15 cellular contexts compared by ENCODE assay signal in genomic region chr9:126947529-126947928, GRCh38. TPM values are rescaled to one million over a fixed set of nuclear protein-coding genes. Genes with fewer than 3 reads are reported as not detected.
DNase-seq lines count a peak whose midpoint lies in the region; ATAC-seq and TF ChIP-seq lines count a peak whose summit lies in the region.
"Had no signal": no experiment of that assay in that cellular context is flagged by ENCODE, and none has a peak within 500 bp of the region (broad histone marks: within the 10 kb centered on the region; RNA-seq: fewer than 3 reads in every experiment).

No MANE protein-coding gene starts in this region.

- H3K36me3 ChIP-seq in mesendoderm (ENCODE audit: control insufficient read depth, insufficient read depth, low read length) (no peaks in the 10 kb centered on the region), upper lobe of left lung (no peaks in the 10 kb centered on the region)

- H3K27ac ChIP-seq in VCaP (no peak overlapping the region), mesendoderm (ENCODE audit: low read depth, low read length) (no peak overlapping the region), upper lobe of left lung (no peak overlapping the region)

- H3K4me3 ChIP-seq in mesendoderm (ENCODE audit: low read length) (no peak overlapping the region), upper lobe of left lung (no peak overlapping the region)

- no peaks in the 10 kb centered on the region for H3K4me1 Mint-ChIP-seq in activated naive CD4-positive, alpha-beta T cell treated with anti-CD3 and anti-CD28 coated beads, Interleukin-2, amount 10 ng/mL, durations not matched to agents 7 days and 5 days
- H3K4me1 Mint-ChIP-seq in T-helper 2 cell treated with Interferon-gamma antibody and Interleukin-4, amounts not matched to agents 5 μg/mL and 100 μg/mL, for 36 hours (ENCODE audit: low read depth): no peaks in the 10 kb centered on the region
- no peaks in the 10 kb centered on the region for H3K4me1 Mint-ChIP-seq in natural killer cell treated with Interleukin-12 subunit alpha and Interleukin-12 subunit beta and Interleukin-15 and Interleukin-18, amount 100 ng/mL, for 72 hours (ENCODE audit: low read depth in 2 of 2)

- H3K18ac ChIP-seq in mesendoderm (ENCODE audit: low read length): no peak overlapping the region

- H3K79me1 ChIP-seq in mesendoderm (ENCODE audit: low read length): no peaks in the 10 kb centered on the region

- no peak overlapping the region for H2BK15ac ChIP-seq in mesendoderm (replicated peaks; ENCODE audit: low read depth)

- no peak overlapping the region for H4K8ac ChIP-seq in mesendoderm (ENCODE audit: low read depth, low read length)

- H3K4ac ChIP-seq in mesendoderm (ENCODE audit: low read depth, low read length): no peak overlapping the region

- H3K4me3 Mint-ChIP-seq in activated naive CD4-positive, alpha-beta T cell treated with anti-CD3 and anti-CD28 coated beads, Interleukin-2, amount 10 ng/mL, durations not matched to agents 7 days and 5 days: no peak overlapping the region
- H3K4me3 Mint-ChIP-seq in T-helper 2 cell treated with Interferon-gamma antibody and Interleukin-4, amounts not matched to agents 5 μg/mL and 100 μg/mL, for 36 hours: no peak overlapping the region
- no peak overlapping the region for H3K4me3 Mint-ChIP-seq in natural killer cell treated with Interleukin-12 subunit alpha and Interleukin-12 subunit beta and Interleukin-15 and Interleukin-18, amount 100 ng/mL, for 72 hours

- no peak for ATAC-seq in upper lobe of left lung (ENCODE audit: low FRiP score in 2 of 2)
- no peak for ATAC-seq in natural killer cell treated with Interleukin-12 subunit alpha and Interleukin-12 subunit beta and Interleukin-15 and Interleukin-18, amount 100 ng/mL, for 72 hours

- H3K4me2 ChIP-seq in mesendoderm (ENCODE audit: low read length): no peak overlapping the region

- no peak overlapping the region for H2BK120ac ChIP-seq in mesendoderm (ENCODE audit: low read depth, low read length)

- no peak overlapping the region for H3K56ac ChIP-seq in mesendoderm (ENCODE audit: low read length)

- H3K27me3 ChIP-seq in mesendoderm (ENCODE audit: insufficient read depth, low read length, poor library complexity): no peaks in the 10 kb centered on the region
- no peaks in the 10 kb centered on the region for H3K27me3 ChIP-seq in upper lobe of left lung

- H2BK5ac ChIP-seq in mesendoderm (ENCODE audit: low read length): no peak overlapping the region

- no peak overlapping the region for H4K5ac ChIP-seq in mesendoderm (ENCODE audit: low read length)

- no peak overlapping the region for H3K27ac Mint-ChIP-seq in activated naive CD4-positive, alpha-beta T cell treated with anti-CD3 and anti-CD28 coated beads, Interleukin-2, amount 10 ng/mL, durations not matched to agents 7 days and 5 days
- H3K27ac Mint-ChIP-seq in T-helper 2 cell treated with Interferon-gamma antibody and Interleukin-4, amounts not matched to agents 5 μg/mL and 100 μg/mL, for 36 hours: no peak overlapping the region
- H3K27ac Mint-ChIP-seq in natural killer cell treated with Interleukin-12 subunit alpha and Interleukin-12 subunit beta and Interleukin-15 and Interleukin-18, amount 100 ng/mL, for 72 hours: no peak overlapping the region

- H3K36me3 Mint-ChIP-seq in activated naive CD4-positive, alpha-beta T cell treated with anti-CD3 and anti-CD28 coated beads, Interleukin-2, amount 10 ng/mL, durations not matched to agents 7 days and 5 days: no peaks in the 10 kb centered on the region
- H3K36me3 Mint-ChIP-seq in T-helper 2 cell treated with Interferon-gamma antibody and Interleukin-4, amounts not matched to agents 5 μg/mL and 100 μg/mL, for 36 hours (ENCODE audit: low read depth): no peaks in the 10 kb centered on the region
- H3K36me3 Mint-ChIP-seq in natural killer cell treated with Interleukin-12 subunit alpha and Interleukin-12 subunit beta and Interleukin-15 and Interleukin-18, amount 100 ng/mL, for 72 hours: no peaks in the 10 kb centered on the region

- no peak for TF ChIP-seq EP300 in upper lobe of left lung (IDR thresholded peaks at IDR 0.05)

- no peak overlapping the region for H3K9ac ChIP-seq in mesendoderm (ENCODE audit: low read length)

- H3K4me1 ChIP-seq in mesendoderm (ENCODE audit: control insufficient read depth, low read depth, low read length): no peaks in the 10 kb centered on the region
- peaks cover 0 to 4% (median 2%) of the 10 kb centered on the region in 4 donors for H3K4me1 ChIP-seq in upper lobe of left lung

- no peak for TF ChIP-seq POLR2A in upper lobe of left lung (IDR thresholded peaks at IDR 0.05)

- H3K9me3 Mint-ChIP-seq in activated naive CD4-positive, alpha-beta T cell treated with anti-CD3 and anti-CD28 coated beads, Interleukin-2, amount 10 ng/mL, durations not matched to agents 7 days and 5 days: no peaks in the 10 kb centered on the region
- no peaks in the 10 kb centered on the region for H3K9me3 Mint-ChIP-seq in T-helper 2 cell treated with Interferon-gamma antibody and Interleukin-4, amounts not matched to agents 5 μg/mL and 100 μg/mL, for 36 hours
- no peaks in the 10 kb centered on the region for H3K9me3 Mint-ChIP-seq in natural killer cell treated with Interleukin-12 subunit alpha and Interleukin-12 subunit beta and Interleukin-15 and Interleukin-18, amount 100 ng/mL, for 72 hours

- CTCF ChIA-PET in activated naive CD4-positive, alpha-beta T cell treated with anti-CD3 and anti-CD28 coated beads, Interleukin-2, amount 10 ng/mL, durations not matched to agents 7 days and 5 days (lab: Charles Lee): interaction anchor here (1.1 to 13.3 kb wide), 5 partner anchors 9 to 252 kb away, joined by 3 to 132 read pairs (median 4); no protein-coding TSS in a partner anchor

- DNase-seq in activated naive CD4-positive, alpha-beta T cell treated with anti-CD3 and anti-CD28 coated beads, Interleukin-2, amount 10 ng/mL, durations not matched to agents 7 days and 5 days: peak; percentile 39
- no peak for DNase-seq in activated naive CD4-positive, alpha-beta T cell treated with Interleukin-2 at 50 U/mL for 16 hours
- DNase-seq in GM13976 (ENCODE audit: low spot score) (no peak), mesendoderm (peak; percentile 71), upper lobe of left lung (no peak)
- DNase-seq in T-helper 2 cell treated with Interferon-gamma antibody and Interleukin-4, amounts not matched to agents 5 μg/mL and 100 μg/mL, for 36 hours (ENCODE audit: low spot score): no peak
- no peak for DNase-seq in natural killer cell treated with Interleukin-12 subunit alpha and Interleukin-12 subunit beta and Interleukin-15 and Interleukin-18, amount 100 ng/mL, for 72 hours (ENCODE audit: low spot score)
- DNase-seq: activated CD8-positive, alpha-beta memory T cell treated with anti-CD3 and anti-CD28 coated beads, Interleukin-2, amount 50 U/mL, for 4 hours; dermis blood vessel endothelial cell; GDM1; NCI-H2081 treated with DMSO at 0.1 percent for 48 hours; stimulated activated CD4-positive, alpha-beta T cell treated with anti-CD3 and anti-CD28 coated beads, Interleukin-4, amount 100 ng/mL, for 4 hours; stimulated activated naive CD4-positive, alpha-beta T cell treated with Interleukin-2 at 50 U/mL for 16 hours; T-helper 9 cell had no signal

- in situ Hi-C loops in GM13976 (cut with MboI; ENCODE audit: low sequenced_read_pairs, unreplicated experiment): loop anchor here (25.0 kb wide), 1 partner anchor 465 kb away; the partner anchor contains the start of gene ZNF79

- no peak overlapping the region for H2AK5ac ChIP-seq in mesendoderm (ENCODE audit: low read length)

- no peaks in the 10 kb centered on the region for H3K79me2 ChIP-seq in mesendoderm (ENCODE audit: control insufficient read depth, insufficient read depth, low read length)

- WGBS in mesendoderm (ENCODE audit: extremely low coverage, insufficient coverage, low lambda C conversion rate): no CpG with 5 or more reads among the region's 1 CpG
- WGBS in upper lobe of left lung, 2 donors: 92 to 100% methylated on average over 1 of the region's 1 CpG

- H3K27me3 Mint-ChIP-seq in activated naive CD4-positive, alpha-beta T cell treated with anti-CD3 and anti-CD28 coated beads, Interleukin-2, amount 10 ng/mL, durations not matched to agents 7 days and 5 days: peaks cover 45% of the 10 kb centered on the region
- H3K27me3 Mint-ChIP-seq in T-helper 2 cell treated with Interferon-gamma antibody and Interleukin-4, amounts not matched to agents 5 μg/mL and 100 μg/mL, for 36 hours (ENCODE audit: low read depth): peaks cover 34% of the 10 kb centered on the region
- peaks cover 0 to 8% of the 10 kb centered on the region in 2 donors for H3K27me3 Mint-ChIP-seq in natural killer cell treated with Interleukin-12 subunit alpha and Interleukin-12 subunit beta and Interleukin-15 and Interleukin-18, amount 100 ng/mL, for 72 hours

- no peaks in the 10 kb centered on the region for H3K9me3 ChIP-seq in upper lobe of left lung

- no peak overlapping the region for H3K23ac ChIP-seq in mesendoderm (ENCODE audit: low read length)

- peak; percentile 31 for TF ChIP-seq CTCF in GM13976 (IDR thresholded peaks at IDR 0.05; ENCODE audit: borderline replicate concordance, control extremely low read depth, extremely low read depth, insufficient read depth, missing control alignments)
- TF ChIP-seq CTCF in VCaP (conservative IDR thresholded peaks at IDR 0.05): peak; percentile 61
- peak in 2 of 6 experiments; percentile 12 to 19 for TF ChIP-seq CTCF in upper lobe of left lung (IDR thresholded peaks at IDR 0.05)

RNA-seq across cellular contexts. Expression of gene RALGPS1, which starts 32.9 kb away (rescaled TPM):
- 5.2 TPM for polyA plus RNA-seq in mesendoderm (2013, experiment 1 of 2)
- polyA plus RNA-seq in mesendoderm (2013, experiment 2 of 2): 5.0 TPM
- 10 to 100 TPM; 12.3 to 52.4 (median 17.1) TPM for total RNA-seq in upper lobe of left lung
- 1 to 10 TPM; 4.4 to 7.0 TPM for total RNA-seq in natural killer cell treated with Interleukin-12 subunit alpha and Interleukin-12 subunit beta and Interleukin-15 and Interleukin-18, amount 100 ng/mL, for 72 hours

Comparison
In these comparisons a context has a peak if more than half of its experiments do, and no peak if none do; other contexts are left out.
1. DNase-seq: peak in activated naive CD4-positive, alpha-beta T cell treated with anti-CD3 and anti-CD28 coated beads, Interleukin-2, amount 10 ng/mL, durations not matched to agents 7 days and 5 days (single experiment) and mesendoderm (single experiment); none in activated naive CD4-positive, alpha-beta T cell treated with Interleukin-2 at 50 U/mL for 16 hours (single experiment), GM13976 (single experiment), upper lobe of left lung (0 of 2), T-helper 2 cell treated with Interferon-gamma antibody and Interleukin-4, amounts not matched to agents 5 μg/mL and 100 μg/mL, for 36 hours (single experiment) and natural killer cell treated with Interleukin-12 subunit alpha and Interleukin-12 subunit beta and Interleukin-15 and Interleukin-18, amount 100 ng/mL, for 72 hours (single experiment).